Comparison of ENCODE assay signal across 2 cellular contexts in genomic region chr17:73191443-73192218, GRCh38.
TF ChIP-seq lines count a peak whose summit lies in the region.

No MANE protein-coding gene starts in this region.

TF ChIP-seq in HCT116, 20 proteins besides CTCF, POLR2A, EP300 and RAD21:
- peak; percentile 75 for TF ChIP-seq ZFX (IDR thresholded peaks at IDR 0.05)
- no peak for TF ChIP-seq ELF1 (IDR thresholded peaks at IDR 0.05; ENCODE audit: borderline replicate concordance, low read depth)
- peak; percentile 35; the same call in 1 of the 2 replicates for TF ChIP-seq CBX3 (IDR thresholded peaks at IDR 0.05; ENCODE audit: low read depth)
- 0 out of 2 replicates have a peak, but pooled peaks have one; percentile 25 for TF ChIP-seq SRF (IDR thresholded peaks at IDR 0.05; ENCODE audit: low read depth)
- peak; percentile 39; the same call in 1 of the 2 replicates for TF ChIP-seq POLR2AphosphoS5 (IDR thresholded peaks at IDR 0.05; ENCODE audit: low read depth, low read length)

TF ChIP-seq in GM12878, 131 proteins besides CTCF, POLR2A, EP300 and RAD21 (continues in another document):
- TF ChIP-seq POU2F2 (IDR thresholded peaks at IDR 0.05; ENCODE audit: borderline replicate concordance, low read depth, low read length) (no peak), NFYA (IDR thresholded peaks at IDR 0.05; ENCODE audit: borderline replicate concordance, low read depth, low read length) (no peak), SREBF1 (IDR thresholded peaks at IDR 0.05; ENCODE audit: low read length) (no peak), IRF4 (IDR thresholded peaks at IDR 0.05; ENCODE audit: low read depth, low read length) (no peak), BRCA1 (IDR thresholded peaks at IDR 0.05; ENCODE audit: low read depth, low read length) (no peak), YY1 (IDR thresholded peaks at IDR 0.05; ENCODE audit: low read depth, low read length) (peak; percentile 16; the same call in 1 of the 2 replicates), SMAD1 (IDR thresholded peaks at IDR 0.05; ENCODE audit: low read depth, partially characterized antibody) (no peak), ZBTB33 (IDR thresholded peaks at IDR 0.05) (no peak), SMC3 (IDR thresholded peaks at IDR 0.05; ENCODE audit: borderline replicate concordance, low read length) (peak; percentile 63; the same call in 1 of the 2 replicates), KAT2A (conservative IDR thresholded peaks at IDR 0.05; ENCODE audit: control insufficient read depth, low read depth, low read length) (no peak), HDGF (IDR thresholded peaks at IDR 0.05) (no peak), MEF2A (IDR thresholded peaks at IDR 0.05; ENCODE audit: insufficient read depth, low read depth, low read length) (no peak), NR2C2 (IDR thresholded peaks at IDR 0.05; ENCODE audit: borderline replicate concordance, control insufficient read depth, insufficient read length, low read depth) (no peak), SRF (IDR thresholded peaks at IDR 0.05; ENCODE audit: low read depth in 2 of 2, low read length in 2 of 2) (no peak), CBX3 (IDR thresholded peaks at IDR 0.05; ENCODE audit: borderline replicate concordance, low read depth) (no peak), CREM (IDR thresholded peaks at IDR 0.05; ENCODE audit: low read depth) (0 out of 2 replicates have a peak, but pooled peaks have one; percentile 9), FOS (IDR thresholded peaks at IDR 0.05; ENCODE audit: borderline replicate concordance, extremely low read depth, insufficient read length) (no peak), SIN3A (IDR thresholded peaks at IDR 0.05; ENCODE audit: low read depth, low read length) (no peak), SP1 (IDR thresholded peaks at IDR 0.05; ENCODE audit: low read depth, low read length) (no peak), CEBPB (IDR thresholded peaks at IDR 0.05; ENCODE audit: borderline replicate concordance in 1 of 2, low read depth in 2 of 2, low read length in 2 of 2) (no peak), IKZF1 (conservative IDR thresholded peaks at IDR 0.05) (no peak), SMARCA5 (IDR thresholded peaks at IDR 0.05) (peak; percentile 44; the same call in 1 of the 2 replicates), TCF12 (IDR thresholded peaks at IDR 0.05; ENCODE audit: low read depth, low read length) (no peak), EZH2 (IDR thresholded peaks at IDR 0.05; ENCODE audit: borderline replicate concordance, control insufficient read depth, low read depth, low read length) (no peak), NRF1 (conservative IDR thresholded peaks at IDR 0.05; ENCODE audit: low read depth, low read length) (no peak), ZNF622 (IDR thresholded peaks at IDR 0.05) (no peak), RB1 (IDR thresholded peaks at IDR 0.05; ENCODE audit: borderline replicate concordance) (peak; percentile 57; the same call in 1 of the 2 replicates), BMI1 (IDR thresholded peaks at IDR 0.05; ENCODE audit: borderline replicate concordance) (no peak), MYB (IDR thresholded peaks at IDR 0.05; ENCODE audit: borderline replicate concordance, low read depth, low read length) (no peak), ATF3 (IDR thresholded peaks at IDR 0.05; ENCODE audit: borderline replicate concordance, extremely low read depth, low read depth, low read length) (no peak), ZSCAN29 (IDR thresholded peaks at IDR 0.05) (no peak), SMAD5 (IDR thresholded peaks at IDR 0.05; ENCODE audit: low read depth) (no peak), KLF5 (IDR thresholded peaks at IDR 0.05; ENCODE audit: partially characterized antibody) (no peak), WRNIP1 (IDR thresholded peaks at IDR 0.05; ENCODE audit: borderline replicate concordance, low read depth, low read length) (no peak), CHD4 (IDR thresholded peaks at IDR 0.05) (no peak), POLR2AphosphoS2 (IDR thresholded peaks at IDR 0.05; ENCODE audit: low read depth, low read length) (no peak), GATAD2B (conservative IDR thresholded peaks at IDR 0.05; ENCODE audit: low read depth) (no peak), NFXL1 (IDR thresholded peaks at IDR 0.05; ENCODE audit: borderline replicate concordance) (no peak), NBN (IDR thresholded peaks at IDR 0.05) (no peak), TARDBP (IDR thresholded peaks at IDR 0.05; ENCODE audit: borderline replicate concordance) (no peak), NKRF (conservative IDR thresholded peaks at IDR 0.05) (0 out of 2 replicates have a peak, but pooled peaks have one; percentile 19), SPI1 (IDR thresholded peaks at IDR 0.05; ENCODE audit: borderline replicate concordance, insufficient read depth, low read depth, low read length) (no peak), GABPA (IDR thresholded peaks at IDR 0.05; ENCODE audit: low read depth) (no peak), BACH1 (IDR thresholded peaks at IDR 0.05; ENCODE audit: borderline replicate concordance) (no peak), CREB1 (IDR thresholded peaks at IDR 0.05; ENCODE audit: low read depth) (no peak), TBL1XR1 (IDR thresholded peaks at IDR 0.05; ENCODE audit: low read depth, low read length) (no peak), TAF1 (IDR thresholded peaks at IDR 0.05; ENCODE audit: borderline replicate concordance, low read depth, low read length) (no peak), RCOR1 (conservative IDR thresholded peaks at IDR 0.05; ENCODE audit: low read depth, low read length) (no peak), BCL11A (IDR thresholded peaks at IDR 0.05; ENCODE audit: low read depth, low read length) (no peak), ATF2 (IDR thresholded peaks at IDR 0.05; ENCODE audit: low read length) (no peak), MEF2B (IDR thresholded peaks at IDR 0.05; ENCODE audit: partially characterized antibody, poor library complexity, severe bottlenecking) (no peak), CHD1 (IDR thresholded peaks at IDR 0.05; ENCODE audit: low read depth, low read length) (no peak), NFIC (IDR thresholded peaks at IDR 0.05; ENCODE audit: low read depth, low read length) (no peak), KDM1A (IDR thresholded peaks at IDR 0.05; ENCODE audit: borderline replicate concordance) (no peak), HDAC2 (IDR thresholded peaks at IDR 0.05) (no peak), ESRRA (IDR thresholded peaks at IDR 0.05; ENCODE audit: low read length) (no peak), IKZF2 (IDR thresholded peaks at IDR 0.05) (no peak), EED (IDR thresholded peaks at IDR 0.05; ENCODE audit: low read depth) (no peak), STAT1 (conservative IDR thresholded peaks at IDR 0.05) (no peak)
- TF ChIP-seq, protein P1, sequence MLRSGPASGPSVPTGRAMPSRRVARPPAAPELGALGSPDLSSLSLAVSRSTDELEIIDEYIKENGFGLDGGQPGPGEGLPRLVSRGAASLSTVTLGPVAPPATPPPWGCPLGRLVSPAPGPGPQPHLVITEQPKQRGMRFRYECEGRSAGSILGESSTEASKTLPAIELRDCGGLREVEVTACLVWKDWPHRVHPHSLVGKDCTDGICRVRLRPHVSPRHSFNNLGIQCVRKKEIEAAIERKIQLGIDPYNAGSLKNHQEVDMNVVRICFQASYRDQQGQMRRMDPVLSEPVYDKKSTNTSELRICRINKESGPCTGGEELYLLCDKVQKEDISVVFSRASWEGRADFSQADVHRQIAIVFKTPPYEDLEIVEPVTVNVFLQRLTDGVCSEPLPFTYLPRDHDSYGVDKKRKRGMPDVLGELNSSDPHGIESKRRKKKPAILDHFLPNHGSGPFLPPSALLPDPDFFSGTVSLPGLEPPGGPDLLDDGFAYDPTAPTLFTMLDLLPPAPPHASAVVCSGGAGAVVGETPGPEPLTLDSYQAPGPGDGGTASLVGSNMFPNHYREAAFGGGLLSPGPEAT (IDR thresholded peaks at IDR 0.05; ENCODE audit: low read depth), result 0 out of 2 replicates have a peak, but pooled peaks have one; percentile 19
- TF ChIP-seq, protein P2, sequence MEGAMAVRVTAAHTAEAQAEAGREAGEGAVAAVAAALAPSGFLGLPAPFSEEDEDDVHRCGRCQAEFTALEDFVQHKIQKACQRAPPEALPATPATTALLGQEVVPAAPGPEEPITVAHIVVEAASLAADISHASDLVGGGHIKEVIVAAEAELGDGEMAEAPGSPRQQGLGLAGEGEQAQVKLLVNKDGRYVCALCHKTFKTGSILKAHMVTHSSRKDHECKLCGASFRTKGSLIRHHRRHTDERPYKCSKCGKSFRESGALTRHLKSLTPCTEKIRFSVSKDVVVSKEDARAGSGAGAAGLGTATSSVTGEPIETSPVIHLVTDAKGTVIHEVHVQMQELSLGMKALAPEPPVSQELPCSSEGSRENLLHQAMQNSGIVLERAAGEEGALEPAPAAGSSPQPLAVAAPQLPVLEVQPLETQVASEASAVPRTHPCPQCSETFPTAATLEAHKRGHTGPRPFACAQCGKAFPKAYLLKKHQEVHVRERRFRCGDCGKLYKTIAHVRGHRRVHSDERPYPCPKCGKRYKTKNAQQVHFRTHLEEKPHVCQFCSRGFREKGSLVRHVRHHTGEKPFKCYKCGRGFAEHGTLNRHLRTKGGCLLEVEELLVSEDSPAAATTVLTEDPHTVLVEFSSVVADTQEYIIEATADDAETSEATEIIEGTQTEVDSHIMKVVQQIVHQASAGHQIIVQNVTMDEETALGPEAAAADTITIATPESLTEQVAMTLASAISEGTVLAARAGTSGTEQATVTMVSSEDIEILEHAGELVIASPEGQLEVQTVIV (IDR thresholded peaks at IDR 0.05; ENCODE audit: borderline replicate concordance, partially characterized antibody), result no peak
- TF ChIP-seq, protein P3, sequence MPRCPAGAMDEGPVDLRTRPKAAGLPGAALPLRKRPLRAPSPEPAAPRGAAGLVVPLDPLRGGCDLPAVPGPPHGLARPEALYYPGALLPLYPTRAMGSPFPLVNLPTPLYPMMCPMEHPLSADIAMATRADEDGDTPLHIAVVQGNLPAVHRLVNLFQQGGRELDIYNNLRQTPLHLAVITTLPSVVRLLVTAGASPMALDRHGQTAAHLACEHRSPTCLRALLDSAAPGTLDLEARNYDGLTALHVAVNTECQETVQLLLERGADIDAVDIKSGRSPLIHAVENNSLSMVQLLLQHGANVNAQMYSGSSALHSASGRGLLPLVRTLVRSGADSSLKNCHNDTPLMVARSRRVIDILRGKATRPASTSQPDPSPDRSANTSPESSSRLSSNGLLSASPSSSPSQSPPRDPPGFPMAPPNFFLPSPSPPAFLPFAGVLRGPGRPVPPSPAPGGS (IDR thresholded peaks at IDR 0.05; ENCODE audit: borderline replicate concordance, insufficient read depth, low read depth, low read length, poor library complexity, severe bottlenecking), result no peak
- TF ChIP-seq, protein P4, sequence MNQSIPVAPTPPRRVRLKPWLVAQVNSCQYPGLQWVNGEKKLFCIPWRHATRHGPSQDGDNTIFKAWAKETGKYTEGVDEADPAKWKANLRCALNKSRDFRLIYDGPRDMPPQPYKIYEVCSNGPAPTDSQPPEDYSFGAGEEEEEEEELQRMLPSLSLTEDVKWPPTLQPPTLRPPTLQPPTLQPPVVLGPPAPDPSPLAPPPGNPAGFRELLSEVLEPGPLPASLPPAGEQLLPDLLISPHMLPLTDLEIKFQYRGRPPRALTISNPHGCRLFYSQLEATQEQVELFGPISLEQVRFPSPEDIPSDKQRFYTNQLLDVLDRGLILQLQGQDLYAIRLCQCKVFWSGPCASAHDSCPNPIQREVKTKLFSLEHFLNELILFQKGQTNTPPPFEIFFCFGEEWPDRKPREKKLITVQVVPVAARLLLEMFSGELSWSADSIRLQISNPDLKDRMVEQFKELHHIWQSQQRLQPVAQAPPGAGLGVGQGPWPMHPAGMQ (IDR thresholded peaks at IDR 0.05; ENCODE audit: borderline replicate concordance), result no peak
